ENCODE assay signal across 8 cellular contexts in genomic region chr11:12008790-12009616, GRCh38. TPM values are rescaled to one million over a fixed set of nuclear protein-coding genes. Genes with fewer than 3 reads are reported as not detected.
A peak's percentile ranks its signal among the peaks of the same experiment; 100 is the strongest.
DNase-seq lines count a peak whose midpoint lies in the region; ATAC-seq and TF ChIP-seq lines count a peak whose summit lies in the region.

No MANE protein-coding gene starts in this region.

- 2 to 3% methylated on average over 76 of the region's 76 CpGs for WGBS in sigmoid colon, 2 donors

- H3K36me3 ChIP-seq in sigmoid colon: no peaks in the 10 kb centered on the region

- in situ Hi-C loops in ACHN (cut with HindIII; ENCODE audit: low pct_ligation_motif_present, low pct_unique_long_range_greater_than_20kb, low sequenced_read_pairs): no loop called here
- in situ Hi-C loops in astrocyte of the cerebellum (cut with HindIII; ENCODE audit: low sequenced_read_pairs): no loop called here

- CTCF ChIA-PET in HEK293T (lab: Yijun Ruan, JAX): interaction anchor here (1.4 kb wide), 1 partner anchor 273 kb away, joined by 3 read pairs; no protein-coding TSS in a partner anchor

- H3K4me3 ChIP-seq in astrocyte of the cerebellum (ENCODE audit: low read depth, low read length) (peak overlapping the region; percentile 79), iPS-11a (ENCODE audit: low read depth, low read length) (peak overlapping the region; percentile 69), sigmoid colon (peak overlapping the region; percentile 51 to 72 (median 60))

- no peaks in the 10 kb centered on the region for H3K9me3 ChIP-seq in sigmoid colon

- H3K4me1 ChIP-seq in sigmoid colon: peaks cover 0 to 24% (median 18%) of the 10 kb centered on the region in 4 donors

- intact Hi-C loops in sigmoid colon (cut with DNase I): no loop called here

- no peak for ATAC-seq in HG02970 (IDR thresholded peaks at IDR 0.05; ENCODE audit: low FRiP score, unreplicated experiment)

- TF ChIP-seq CTCF in astrocyte of the cerebellum (IDR thresholded peaks at IDR 0.05; ENCODE audit: low read depth, low read length, missing control alignments): no peak
- TF ChIP-seq CTCF in sigmoid colon (IDR thresholded peaks at IDR 0.05): no peak

- no peak for TF ChIP-seq POLR2A in sigmoid colon (IDR thresholded peaks at IDR 0.05)

- H3K27me3 ChIP-seq in sigmoid colon: peaks cover 0 to 16% (median 0%) of the 10 kb centered on the region in 3 donors

- TF ChIP-seq EP300 in sigmoid colon (IDR thresholded peaks at IDR 0.05): no peak

- POLR2A ChIA-PET in HEK293T (lab: Yijun Ruan, JAX): interaction anchor here (0.9 to 1.4 kb wide), 2 partner anchors 9 to 43 kb away, joined by 3 read pairs; no protein-coding TSS in a partner anchor

- H3K27ac ChIP-seq in sigmoid colon: peak overlapping the region; percentile 60 to 73 (median 65)

- DNase-seq in ACHN: peak; percentile 76
- peak; percentile 72 for DNase-seq in HEK293T (ENCODE audit: extremely low spot score)
- no peak for DNase-seq in astrocyte of the cerebellum (ENCODE audit: low read depth)
- peak; percentile 76 for DNase-seq in sigmoid colon
- no peak for DNase-seq in NK-92 (lab: John Stamatoyannopoulos, UW; ENCODE audit: unreplicated experiment)
- DNase-seq in stimulated activated CD8-positive, alpha-beta memory T cell treated with anti-CD3 and anti-CD28 coated beads, Interleukin-4, amount 100 ng/mL, for 48 hours: no peak

TF ChIP-seq in HEK293T, 16 proteins besides CTCF, POLR2A, EP300 and RAD21:
- TF ChIP-seq BHLHE40 (IDR thresholded peaks at IDR 0.05; ENCODE audit: borderline replicate concordance): no peak
- no peak for TF ChIP-seq FOXA1 (IDR thresholded peaks at IDR 0.05)
- no peak for TF ChIP-seq TARDBP (IDR thresholded peaks at IDR 0.05)
- no peak for TF ChIP-seq SP1 (IDR thresholded peaks at IDR 0.05)
- TF ChIP-seq NFRKB (IDR thresholded peaks at IDR 0.05): no peak
- TF ChIP-seq FOXM1 (IDR thresholded peaks at IDR 0.05; ENCODE audit: borderline replicate concordance): no peak
- no peak for TF ChIP-seq ARNT (IDR thresholded peaks at IDR 0.05)
- TF ChIP-seq HDGF (IDR thresholded peaks at IDR 0.05; ENCODE audit: borderline replicate concordance): no peak
- TF ChIP-seq L3MBTL2 (conservative IDR thresholded peaks at IDR 0.05): no peak
- TF ChIP-seq PKNOX1 (IDR thresholded peaks at IDR 0.05): no peak
- TF ChIP-seq LEF1 (IDR thresholded peaks at IDR 0.05; ENCODE audit: borderline replicate concordance): no peak
- TF ChIP-seq ELF4 (IDR thresholded peaks at IDR 0.05): no peak
- no peak for TF ChIP-seq CTBP1 (IDR thresholded peaks at IDR 0.05; ENCODE audit: borderline replicate concordance)
- no peak for TF ChIP-seq ZNF384 (IDR thresholded peaks at IDR 0.05)
- TF ChIP-seq FOXK2 (IDR thresholded peaks at IDR 0.05): no peak
- TF ChIP-seq SUZ12 (IDR thresholded peaks at IDR 0.05): no peak

RNA-seq across cellular contexts. Expression of gene DKK3, which starts 0.6 kb away (rescaled TPM):
- total RNA-seq in sigmoid colon: 100 to 1,000 TPM in 2 of 4 donors, 10 to 100 TPM in 2; 83.6 to 181 (median 95.0) TPM
- 10 to 100 TPM in 1 of 3 donors, 1 to 10 TPM in 2; 6.0 to 15.2 (median 9.0) TPM for polyA plus RNA-seq in sigmoid colon

Comparison
In these comparisons a context has a peak if more than half of its experiments do, and no peak if none do; other contexts are left out.
1. DNase-seq: peak in ACHN (single experiment), HEK293T (single experiment) and sigmoid colon (single experiment); none in astrocyte of the cerebellum (single experiment), NK-92 (single experiment) and stimulated activated CD8-positive, alpha-beta memory T cell treated with anti-CD3 and anti-CD28 coated beads, Interleukin-4, amount 100 ng/mL, for 48 hours (single experiment).
2. Peak in every context shown above with its lines, with median percentiles within 50 percentile points of each other: H3K4me3 ChIP-seq.